ENCODE assay signal across 10 cellular contexts in genomic region chr10:88843171-88843570, GRCh38. TPM values are rescaled to one million over a fixed set of nuclear protein-coding genes. Genes with fewer than 3 reads are reported as not detected.
"Had no signal": no experiment of that assay in that cellular context is flagged by ENCODE, and none has a peak within 500 bp of the region (broad histone marks: within the 10 kb centered on the region; RNA-seq: fewer than 3 reads in every experiment).

No MANE protein-coding gene starts in this region.

- H3K4me3 ChIP-seq: GM23338, K562 had no signal

- ATAC-seq: GM23338, K562 had no signal

- H2AFZ ChIP-seq: GM23338 had no signal

- FAIRE-seq: H1, H54, HTR-8/SVneo, K562 had no signal

- DNase-seq: H9, HCEC 1CT, IMR-90, KG1 had no signal

- H3K4me2 ChIP-seq: GM23338 had no signal

RNA-seq across cellular contexts. Expression of gene ANKRD22, which starts 8.5 kb away (rescaled TPM):
- total RNA-seq: GM23338, H1, H9, IMR-90, K562 had no signal
- polyA plus RNA-seq: GM23338, IMR-90, K562 had no signal

RNA-seq across cellular contexts. Expression of gene STAMBPL1, which starts 36.9 kb away (rescaled TPM):
- polyA plus RNA-seq: K562 had no signal

RNA-seq across cellular contexts. Expression of gene LIPM, which starts 40.6 kb away (rescaled TPM):
- total RNA-seq: GM23338, H1, H9, HT-29, IMR-90, K562 had no signal
- polyA plus RNA-seq: GM23338, H1, IMR-90, K562 had no signal
